1 cellular context compared by ENCODE assay signal in the genomic region with DNA sequence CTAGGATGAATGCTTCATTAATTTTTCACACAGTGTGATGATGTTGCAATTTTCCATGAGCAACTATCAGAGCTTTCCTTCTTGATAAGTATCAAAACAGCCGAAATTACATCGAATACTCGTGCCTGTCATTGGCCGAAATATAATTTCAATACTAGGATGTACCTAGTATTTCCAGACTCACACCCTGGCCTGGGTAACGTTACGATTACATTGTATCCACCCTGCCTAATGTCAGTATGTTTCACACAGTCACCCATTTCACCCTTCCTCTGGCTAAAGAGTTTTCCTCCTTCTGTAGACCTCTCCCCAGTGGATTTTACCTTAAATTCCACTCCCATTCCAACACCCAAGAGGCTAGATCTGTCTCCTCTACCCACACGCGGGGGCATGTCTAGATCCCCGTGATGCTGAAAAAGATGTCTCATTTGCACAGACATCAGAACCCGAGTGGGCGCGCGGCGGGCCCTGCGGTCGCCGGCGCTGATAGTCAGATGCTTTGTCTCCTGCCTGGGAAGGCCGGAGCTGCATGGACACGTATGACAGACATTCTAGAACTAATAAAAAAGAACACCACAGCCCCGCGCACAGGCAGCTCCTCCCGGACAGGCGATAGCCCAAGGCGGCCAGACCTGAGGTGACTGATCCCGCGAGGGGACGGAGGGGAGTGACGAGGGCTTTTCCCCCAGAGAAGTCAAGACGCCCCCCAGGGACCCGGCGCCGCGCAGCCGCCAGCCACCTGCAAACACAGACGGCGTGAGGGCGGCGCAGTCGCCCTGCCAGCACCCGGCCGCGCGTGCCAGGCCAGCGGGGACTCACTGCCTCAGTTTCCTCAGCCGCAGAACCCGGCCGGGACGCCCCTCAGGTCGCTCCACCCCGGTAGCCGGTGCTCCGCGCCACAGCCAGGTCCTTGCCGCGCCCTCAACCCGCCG.
A peak's percentile ranks its signal among the peaks of the same experiment; 100 is the strongest.
TF ChIP-seq lines count a peak whose summit lies in the region.

No MANE protein-coding gene starts in this region.

TF ChIP-seq in K562, 482 proteins besides CTCF, POLR2A, EP300 and RAD21 (continued from another document):
- TF ChIP-seq CUX1 (CRISPR knock-in tag; IDR thresholded peaks at IDR 0.05) (no peak), NR2C1 (IDR thresholded peaks at IDR 0.05) (no peak), NR2C1 (tag; IDR thresholded peaks at IDR 0.05) (no peak), ZNF696 (CRISPR knock-in tag; conservative IDR thresholded peaks at IDR 0.05) (no peak), EP400 (IDR thresholded peaks at IDR 0.05) (0 out of 2 replicates have a peak, but pooled peaks have one; percentile 40), TAF9B (IDR thresholded peaks at IDR 0.05; ENCODE audit: partially characterized antibody) (peak; percentile 14), RBM22 (IDR thresholded peaks at IDR 0.05; ENCODE audit: low read depth, low read length, poor library complexity, severe bottlenecking) (no peak), KDM4B (IDR thresholded peaks at IDR 0.05; ENCODE audit: borderline replicate concordance in 2 of 2, low read depth in 1 of 2) (no peak), MEF2A (IDR thresholded peaks at IDR 0.05; ENCODE audit: control insufficient read depth, low read depth, low read length) (no peak), HCFC1 (IDR thresholded peaks at IDR 0.05; ENCODE audit: low read depth, low read length) (no peak), KHSRP (IDR thresholded peaks at IDR 0.05) (no peak), HOMEZ (CRISPR knock-in tag; IDR thresholded peaks at IDR 0.05) (0 out of 2 replicates have a peak, but pooled peaks have one; percentile 41), TCF7 (IDR thresholded peaks at IDR 0.05; ENCODE audit: borderline replicate concordance) (no peak), ZNF165 (CRISPR knock-in tag; IDR thresholded peaks at IDR 0.05; ENCODE audit: borderline replicate concordance) (no peak), MYC (IDR thresholded peaks at IDR 0.05; ENCODE audit: low read depth, low read length) (peak; percentile 35; the same call in 1 of the 2 replicates), MYC (CRISPR knock-in tag; IDR thresholded peaks at IDR 0.05; ENCODE audit: borderline replicate concordance, low read depth) (no peak), NFATC3 (IDR thresholded peaks at IDR 0.05) (0 out of 2 replicates have a peak, but pooled peaks have one; percentile 38), SMARCA4 (IDR thresholded peaks at IDR 0.05) (peak; percentile 35), PTRF (tag; IDR thresholded peaks at IDR 0.05) (no peak), EGR1 (conservative IDR thresholded peaks at IDR 0.05) (peak; percentile 44), MCM2 (IDR thresholded peaks at IDR 0.05; ENCODE audit: low read depth) (no peak), SRSF9 (IDR thresholded peaks at IDR 0.05; ENCODE audit: borderline replicate concordance, low read depth, low read length) (no peak), E2F3 (CRISPR knock-in tag; IDR thresholded peaks at IDR 0.05) (no peak), NCOR1 (IDR thresholded peaks at IDR 0.05) (0 out of 2 replicates have a peak, but pooled peaks have one; percentile 6), ZBTB2 (IDR thresholded peaks at IDR 0.05) (0 out of 2 replicates have a peak, but pooled peaks have one; percentile 50), SP2 (IDR thresholded peaks at IDR 0.05; ENCODE audit: extremely low read depth, low read depth, low read length, poor library complexity, severe bottlenecking) (no peak), GABPA (tag; conservative IDR thresholded peaks at IDR 0.05; ENCODE audit: low read depth) (no peak; the same call in 1 of the 2 replicates), DMBX1 (CRISPR knock-in tag; IDR thresholded peaks at IDR 0.05; ENCODE audit: borderline replicate concordance) (no peak), TBP (optimal IDR thresholded peaks at IDR 0.05; ENCODE audit: low read depth, low read length) (peak; percentile 52), DPF2 (IDR thresholded peaks at IDR 0.05) (peak; percentile 47; the same call in 1 of the 2 replicates), HMGXB4 (CRISPR knock-in tag; IDR thresholded peaks at IDR 0.05) (0 out of 2 replicates have a peak, but pooled peaks have one; percentile 5), THAP7 (CRISPR knock-in tag; IDR thresholded peaks at IDR 0.05) (no peak)
- TF ChIP-seq, protein P1, sequence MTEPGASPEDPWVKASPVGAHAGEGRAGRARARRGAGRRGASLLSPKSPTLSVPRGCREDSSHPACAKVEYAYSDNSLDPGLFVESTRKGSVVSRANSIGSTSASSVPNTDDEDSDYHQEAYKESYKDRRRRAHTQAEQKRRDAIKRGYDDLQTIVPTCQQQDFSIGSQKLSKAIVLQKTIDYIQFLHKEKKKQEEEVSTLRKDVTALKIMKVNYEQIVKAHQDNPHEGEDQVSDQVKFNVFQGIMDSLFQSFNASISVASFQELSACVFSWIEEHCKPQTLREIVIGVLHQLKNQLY (CRISPR knock-in tag; conservative IDR thresholded peaks at IDR 0.05): no peak
- TF ChIP-seq, protein P2, sequence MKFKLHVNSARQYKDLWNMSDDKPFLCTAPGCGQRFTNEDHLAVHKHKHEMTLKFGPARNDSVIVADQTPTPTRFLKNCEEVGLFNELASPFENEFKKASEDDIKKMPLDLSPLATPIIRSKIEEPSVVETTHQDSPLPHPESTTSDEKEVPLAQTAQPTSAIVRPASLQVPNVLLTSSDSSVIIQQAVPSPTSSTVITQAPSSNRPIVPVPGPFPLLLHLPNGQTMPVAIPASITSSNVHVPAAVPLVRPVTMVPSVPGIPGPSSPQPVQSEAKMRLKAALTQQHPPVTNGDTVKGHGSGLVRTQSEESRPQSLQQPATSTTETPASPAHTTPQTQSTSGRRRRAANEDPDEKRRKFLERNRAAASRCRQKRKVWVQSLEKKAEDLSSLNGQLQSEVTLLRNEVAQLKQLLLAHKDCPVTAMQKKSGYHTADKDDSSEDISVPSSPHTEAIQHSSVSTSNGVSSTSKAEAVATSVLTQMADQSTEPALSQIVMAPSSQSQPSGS (CRISPR knock-in tag; IDR thresholded peaks at IDR 0.05): no peak
